ENCODE assay signal across 5 cellular contexts in genomic region chr11:64595922-64596321, GRCh38. TPM values are rescaled to one million over a fixed set of nuclear protein-coding genes. Genes with fewer than 3 reads are reported as not detected.
"Had no signal": no experiment of that assay in that cellular context is flagged by ENCODE, and none has a peak within 500 bp of the region (broad histone marks: within the 10 kb centered on the region; RNA-seq: fewer than 3 reads in every experiment).

No MANE protein-coding gene starts in this region.

RNA-seq across cellular contexts. Expression of gene SLC22A12, which starts 4.9 kb away (rescaled TPM):
- total RNA-seq: GM23248, H9, HFFc6, HT1080 had no signal
- polyA plus RNA-seq: GM23248, IgD-negative memory B cell had no signal

RNA-seq across cellular contexts. Expression of gene SLC22A11, which starts 40.2 kb away (rescaled TPM):
- total RNA-seq: GM23248, H9, HFFc6, HT1080 had no signal
- polyA plus RNA-seq: GM23248, IgD-negative memory B cell had no signal
